18 cellular contexts compared by ENCODE assay signal in the genomic region with DNA sequence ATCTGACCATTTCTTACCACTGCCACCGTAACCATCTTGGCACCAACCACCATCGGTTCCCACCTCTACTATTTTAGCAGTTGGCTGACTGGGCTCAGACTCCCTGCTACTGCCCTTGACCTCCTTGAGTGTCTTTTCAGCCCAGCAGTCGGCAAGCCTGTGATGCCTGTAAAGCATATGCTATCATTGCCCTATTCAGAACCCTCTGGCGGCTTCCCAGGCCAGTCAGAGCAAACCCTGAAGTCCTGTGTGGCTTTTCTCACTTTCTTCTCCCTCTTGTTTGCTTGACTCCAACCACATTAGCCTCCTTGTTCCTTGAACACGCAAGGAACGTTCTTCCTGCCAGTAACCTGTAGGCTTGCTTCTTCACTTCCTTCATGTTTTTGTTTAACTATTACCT. TPM values are rescaled to one million over a fixed set of nuclear protein-coding genes. Genes with fewer than 3 reads are reported as not detected.
DNase-seq lines count a peak whose midpoint lies in the region; ATAC-seq, FAIRE-seq and TF ChIP-seq lines count a peak whose summit lies in the region.
"Had no signal": no experiment of that assay in that cellular context is flagged by ENCODE, and none has a peak within 500 bp of the region (broad histone marks: within the 10 kb centered on the region; RNA-seq: fewer than 3 reads in every experiment).

No MANE protein-coding gene starts in this region.

- ATAC-seq in lower lobe of right lung: peak; percentile 11 to 33
- no peak for ATAC-seq in GM19324 (IDR thresholded peaks at IDR 0.05; ENCODE audit: low FRiP score, unreplicated experiment)
- no peak for ATAC-seq in HG03175 (IDR thresholded peaks at IDR 0.05; ENCODE audit: unreplicated experiment)
- ATAC-seq: A549 had no signal

- no peaks in the 10 kb centered on the region for H3K27me3 ChIP-seq in lower lobe of right lung (ENCODE audit: low read depth)
- H3K27me3 ChIP-seq: MG63 had no signal

- peaks cover 51% of the 10 kb centered on the region for H3K4me1 Mint-ChIP-seq in Calu3 (ENCODE audit: low read depth, unreplicated experiment)

- peaks cover 8% of the 10 kb centered on the region for H3K36me3 ChIP-seq in lower lobe of right lung
- H3K36me3 ChIP-seq: MG63 had no signal

- FAIRE-seq in GM19239 (lab: Jason Lieb, UNC) (peak; percentile 52), GM12892 (lab: Jason Lieb, UNC) (no peak)
- FAIRE-seq: A549 had no signal

- no peak for TF ChIP-seq CTCF in Calu3 (IDR thresholded peaks at IDR 0.05; ENCODE audit: unreplicated experiment)
- TF ChIP-seq CTCF in lower lobe of right lung (IDR thresholded peaks at IDR 0.05): no peak

- H3K27ac Mint-ChIP-seq in Calu3 (ENCODE audit: unreplicated experiment): peak overlapping the region; percentile 37

- BruUV-seq in Calu3 (replicated peaks; lab: Mats Ljungman, UMichigan): no TSS peak

- no peak for TF ChIP-seq POLR2A in GM12892 (IDR thresholded peaks at IDR 0.05; ENCODE audit: low read depth, low read length)

- peak; percentile 24 for DNase-seq in Calu3
- DNase-seq in GM19239 (ENCODE audit: insufficient read length, low spot score): no peak
- DNase-seq in RPMI7951 (ENCODE audit: low read depth): peak; percentile 5
- DNase-seq in lower lobe of right lung: no peak
- no peak for DNase-seq in LoVo (ENCODE audit: low spot score)
- DNase-seq in GM12892 (ENCODE audit: insufficient read length): no peak
- DNase-seq: Caco-2, DMS53, GM23248, MG63, NCI-H1930, NCI-H2171 treated with DMSO at 0.1 percent for 48 hours, NCI-H510A had no signal

- peaks cover 11% of the 10 kb centered on the region for H3K36me3 Mint-ChIP-seq in Calu3 (ENCODE audit: insufficient read depth, unreplicated experiment)

- H3K9me3 ChIP-seq in lower lobe of right lung: no peaks in the 10 kb centered on the region
- H3K9me3 ChIP-seq: Caco-2 had no signal

- H3K9me3 Mint-ChIP-seq in Calu3 (ENCODE audit: low read depth, unreplicated experiment): no peaks in the 10 kb centered on the region

- H3K27ac ChIP-seq in lower lobe of right lung: peak overlapping the region; percentile 20
- H3K27ac ChIP-seq: A549, C4-2B, GM23248, KMS-11 had no signal

- intact Hi-C loops in Calu3 (cut with micrococcal nuclease; ENCODE audit: unreplicated experiment) (loop anchor here (1.0 kb wide), 1 partner anchor 39 kb away; no protein-coding TSS in a partner anchor), lower lobe of right lung (cut with DNase I) (no loop called here)

- peaks cover 58% of the 10 kb centered on the region for H3K4me1 ChIP-seq in lower lobe of right lung
- H3K4me1 ChIP-seq: A549, Caco-2 had no signal

- CTCF ChIA-PET in Calu3 (lab: Charles Lee): no interaction called here

- H3K4me3 Mint-ChIP-seq in Calu3 (ENCODE audit: low read depth, unreplicated experiment): peak overlapping the region; percentile 16

- no peaks in the 10 kb centered on the region for H3K27me3 Mint-ChIP-seq in Calu3 (ENCODE audit: unreplicated experiment)

- H3K4me3 ChIP-seq in lower lobe of right lung: no peak overlapping the region
- H3K4me3 ChIP-seq: A549, GM23248, MG63 had no signal

RNA-seq across cellular contexts. Expression of a gene that starts 6.2 kb away (rescaled TPM):
- total RNA-seq in Calu3 (2022): 7.8 and 12.0 TPM in 2 replicates
- 3.5 and 4.8 TPM in 2 replicates for total RNA-seq in RPMI7951 (2014; rRNA removed; shearing (Covaris generic))
- total RNA-seq in lower lobe of right lung: 50.7 TPM
- 3.1 TPM for polyA plus RNA-seq in GM12892 (2012; ENCODE audit: missing spikeins)
- total RNA-seq: Caco-2 had no signal

RNA-seq across cellular contexts. Expression of a gene that starts 25.4 kb away (rescaled TPM):
- total RNA-seq in Calu3 (2022): 77.1 and 89.2 TPM in 2 replicates
- 127 and 135 TPM in 2 replicates for total RNA-seq in RPMI7951 (2014; rRNA removed; shearing (Covaris generic))
- 174 TPM for total RNA-seq in lower lobe of right lung
- polyA plus RNA-seq in GM12892 (2012; ENCODE audit: missing spikeins): 63.7 TPM

Comparison
In these comparisons a context has a peak if more than half of its experiments do, and no peak if none do; other contexts are left out.
1. DNase-seq: peak in Calu3 (single experiment) and RPMI7951 (single experiment); none in GM19239 (single experiment), lower lobe of right lung (single experiment), LoVo (single experiment) and GM12892 (single experiment).
2. ATAC-seq: peak in lower lobe of right lung (2 of 2); none in GM19324 (single experiment) and HG03175 (single experiment).